16 cellular contexts compared by ENCODE assay signal in genomic region chr4:73702796-73703287, GRCh38. TPM values are rescaled to one million over a fixed set of nuclear protein-coding genes. Genes with fewer than 3 reads are reported as not detected.
"Had no signal": no experiment of that assay in that cellular context is flagged by ENCODE, and none has a peak within 500 bp of the region (broad histone marks: within the 10 kb centered on the region; RNA-seq: fewer than 3 reads in every experiment).

No MANE protein-coding gene starts in this region.

- FAIRE-seq: TTC549 had no signal

- H3K27me3 ChIP-seq: esophagus muscularis mucosa, ovary, upper lobe of left lung had no signal

- H3K9me3 ChIP-seq: esophagus muscularis mucosa, ovary, upper lobe of left lung had no signal

- H3K4me3 ChIP-seq: esophagus muscularis mucosa, ovary, upper lobe of left lung had no signal

- H3K36me3 ChIP-seq: esophagus muscularis mucosa, ovary, upper lobe of left lung had no signal

- DNase-seq: activated CD4-positive, alpha-beta T cell treated with anti-CD3 and anti-CD28 coated beads, Interleukin-2, amount 10 ng/mL, durations not matched to agents 7 days and 5 days; activated CD4-positive, CD25-positive, alpha-beta regulatory T cell; activated CD8-positive, alpha-beta memory T cell treated with anti-CD3 and anti-CD28 coated beads for 24 hours; activated naive CD4-positive, alpha-beta T cell treated with anti-CD3 and anti-CD28 coated beads for 36 hours; cerebellar nuclear complex; dermis blood vessel endothelial cell; glutamatergic neuron; nephron progenitor cell; ovary; stimulated activated CD4-positive, alpha-beta T cell treated with anti-CD3 and anti-CD28 coated beads, Interleukin-12 subunit alpha, Interleukin-12 subunit beta, amount 100 ng/mL, for 4 hours; stimulated activated naive CD4-positive, alpha-beta T cell; T-helper 2 cell; upper lobe of left lung had no signal

- ATAC-seq: left lobe of liver had no signal

- H3K27ac ChIP-seq: esophagus muscularis mucosa, ovary had no signal

RNA-seq across cellular contexts. Expression of gene CXCL8, which starts 37.5 kb away (rescaled TPM):
- total RNA-seq: activated naive CD4-positive, alpha-beta T cell treated with anti-CD3 and anti-CD28 coated beads for 36 hours had no signal
